2 cellular contexts compared by ENCODE assay signal in the genomic region with DNA sequence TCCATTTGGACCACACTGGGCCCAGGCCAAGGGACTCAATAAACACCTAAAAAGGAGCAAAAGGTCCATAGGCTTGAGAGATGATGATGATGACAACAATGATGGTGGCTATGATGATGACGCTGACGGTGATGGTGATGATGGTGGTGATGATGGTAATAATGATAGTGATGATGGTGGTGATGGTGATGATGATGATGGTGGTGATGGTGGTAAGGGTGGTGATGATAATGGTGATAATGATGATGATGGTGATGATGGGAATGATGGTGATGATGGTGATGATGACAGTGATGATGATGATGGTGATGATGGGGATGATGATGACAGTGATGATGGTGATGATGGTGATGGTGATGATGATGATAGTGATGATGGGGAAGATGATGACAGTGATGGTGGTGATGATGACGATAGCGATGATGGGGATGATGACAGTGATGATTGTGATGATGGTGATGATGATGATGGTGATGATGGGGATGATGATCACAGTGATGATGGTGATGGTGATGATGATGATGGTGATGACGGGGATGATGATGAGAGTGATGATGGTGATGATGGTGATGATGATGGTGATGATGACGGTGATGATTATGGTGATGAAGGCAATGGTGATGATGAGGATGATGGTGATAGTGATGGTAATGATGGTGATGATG.
TF ChIP-seq lines count a peak whose summit lies in the region.

No MANE protein-coding gene starts in this region.

TF ChIP-seq in HEK293T, 16 proteins besides CTCF, POLR2A, EP300 and RAD21:
- TF ChIP-seq FOXA1 (IDR thresholded peaks at IDR 0.05), result no peak
- TF ChIP-seq CTBP1 (IDR thresholded peaks at IDR 0.05; ENCODE audit: borderline replicate concordance), result peak; percentile 14; the same call in 1 of the 2 replicates

TF ChIP-seq in GM12878, 131 proteins besides CTCF, POLR2A, EP300 and RAD21:
- TF ChIP-seq MYC (IDR thresholded peaks at IDR 0.05; ENCODE audit: insufficient read depth, insufficient read length, insufficient replicate concordance, low read length, severe bottlenecking) (no peak), HDGF (IDR thresholded peaks at IDR 0.05) (0 out of 2 replicates have a peak, but pooled peaks have one; percentile 47)
TF ChIP-seq in GM12878: peak in this region for 1.
